8 cellular contexts compared by ENCODE assay signal in genomic region chr22:41022470-41023298, GRCh38.
DNase-seq lines count a peak whose midpoint lies in the region; ATAC-seq and TF ChIP-seq lines count a peak whose summit lies in the region.

No MANE protein-coding gene starts in this region.

- H3K9ac ChIP-seq in duodenal mucosa (ENCODE audit: low read depth in 1 of 2, low read length in 2 of 2), result peak overlapping the region; percentile 57 to 91

- CTCF ChIA-PET in activated CD8-positive, alpha-beta T cell treated with anti-CD3 and anti-CD28 coated beads for 36 hours (lab: Charles Lee), result interaction anchor here (1.1 to 1.8 kb wide), 3 partner anchors 100 to 215 kb away, joined by 3 to 7 read pairs (median 5); no protein-coding TSS in a partner anchor

- H3K36me3 ChIP-seq in duodenal mucosa (ENCODE audit: control insufficient read depth in 1 of 2, insufficient read depth in 2 of 2, low read length in 2 of 2), result no peaks in the 10 kb centered on the region
- no peaks in the 10 kb centered on the region for H3K36me3 ChIP-seq in right lobe of liver

- H3K27ac ChIP-seq in duodenal mucosa (ENCODE audit: low read depth, low read length), result peak overlapping the region; percentile 92
- H3K27ac ChIP-seq in right lobe of liver, result peak overlapping the region; percentile 80 to 91 (median 90)

- H3K4me1 ChIP-seq in duodenal mucosa (ENCODE audit: control insufficient read depth in 1 of 2, insufficient read depth in 2 of 2, low read length in 2 of 2), result peaks cover 6 to 13% of the 10 kb centered on the region in 2 donors
- peaks cover 0 to 4% (median 0%) of the 10 kb centered on the region in 4 donors for H3K4me1 ChIP-seq in right lobe of liver

- peaks cover 9% of the 10 kb centered on the region for H3K4me1 Mint-ChIP-seq in activated CD8-positive, alpha-beta T cell treated with anti-CD3 and anti-CD28 coated beads for 36 hours (ENCODE audit: low read depth)

- no peaks in the 10 kb centered on the region for H3K36me3 Mint-ChIP-seq in activated CD8-positive, alpha-beta T cell treated with anti-CD3 and anti-CD28 coated beads for 36 hours (ENCODE audit: low read depth)

- H3K4me3 Mint-ChIP-seq in activated CD8-positive, alpha-beta T cell treated with anti-CD3 and anti-CD28 coated beads for 36 hours, result peak overlapping the region; percentile 84

- H3K9me3 ChIP-seq in duodenal mucosa (ENCODE audit: control insufficient read depth in 1 of 2, low read length in 2 of 2), result no peaks in the 10 kb centered on the region
- H3K9me3 ChIP-seq in right lobe of liver, result no peaks in the 10 kb centered on the region

- 12% methylated on average over 22 of the region's 46 CpGs for WGBS in right lobe of liver (ENCODE audit: insufficient coverage, low coverage, low lambda C conversion rate, missing lambda C conversion rate)

- peak; percentile 93 for DNase-seq in NCI-H748 (lab: John Stamatoyannopoulos, UW; ENCODE audit: unreplicated experiment)
- peak; percentile 80 for DNase-seq in activated CD8-positive, alpha-beta T cell treated with anti-CD3 and anti-CD28 coated beads for 36 hours
- DNase-seq in right lobe of liver, result peak; percentile 89 to 94 (median 93)
- peak; percentile 73 for DNase-seq in stimulated activated CD4-positive, alpha-beta T cell treated with anti-CD3 and anti-CD28 coated beads, Interleukin-2, amount 100 ng/mL, for 4 hours (ENCODE audit: low read depth)

- no peaks in the 10 kb centered on the region for H3K27me3 Mint-ChIP-seq in activated CD8-positive, alpha-beta T cell treated with anti-CD3 and anti-CD28 coated beads for 36 hours

- ATAC-seq in GM18505 (IDR thresholded peaks at IDR 0.05; ENCODE audit: unreplicated experiment) (peak; percentile 54), HG03354 (IDR thresholded peaks at IDR 0.05; ENCODE audit: poor library complexity, severe bottlenecking, unreplicated experiment) (peak; percentile 61), right lobe of liver (peak; percentile 89 to 96 (median 91)), GM21717 (IDR thresholded peaks at IDR 0.05; ENCODE audit: unreplicated experiment) (no peak)
- peak; percentile 68 for ATAC-seq in activated CD8-positive, alpha-beta T cell treated with anti-CD3 and anti-CD28 coated beads for 36 hours

- no peak for TF ChIP-seq CTCF in activated CD8-positive, alpha-beta T cell treated with anti-CD3 and anti-CD28 coated beads for 36 hours (IDR thresholded peaks at IDR 0.05)
- TF ChIP-seq CTCF in right lobe of liver (IDR thresholded peaks at IDR 0.05), result peak in 1 of 4 donors; percentile 2

- no peaks in the 10 kb centered on the region for H3K9me3 Mint-ChIP-seq in activated CD8-positive, alpha-beta T cell treated with anti-CD3 and anti-CD28 coated beads for 36 hours

- TF ChIP-seq POLR2A in GM18505 (IDR thresholded peaks at IDR 0.05; ENCODE audit: borderline replicate concordance, extremely low read depth, insufficient read depth, insufficient read length) (peak; percentile 59), right lobe of liver (IDR thresholded peaks at IDR 0.05) (peak; percentile 50)

- peak overlapping the region; percentile 76 to 79 for H3K4me3 ChIP-seq in duodenal mucosa (ENCODE audit: low read depth in 1 of 2, low read length in 2 of 2)
- peak overlapping the region; percentile 61 to 74 (median 71) for H3K4me3 ChIP-seq in right lobe of liver

- H3K27me3 ChIP-seq in duodenal mucosa (ENCODE audit: control insufficient read depth in 1 of 2, insufficient read depth in 2 of 2, low read length in 2 of 2) (no peaks in the 10 kb centered on the region), right lobe of liver (no peaks in the 10 kb centered on the region)

- H3K27ac Mint-ChIP-seq in activated CD8-positive, alpha-beta T cell treated with anti-CD3 and anti-CD28 coated beads for 36 hours, result peak overlapping the region; percentile 77

- intact Hi-C loops in activated CD8-positive, alpha-beta T cell treated with anti-CD3 and anti-CD28 coated beads for 36 hours (cut with micrococcal nuclease), result loop anchor here (2.0 kb wide), 1 partner anchor 70 kb away; the partner anchor contains the start of gene EP300
- intact Hi-C loops in right lobe of liver (cut with DNase I), result no loop called here

- POLR2A ChIA-PET in activated CD8-positive, alpha-beta T cell treated with anti-CD3 and anti-CD28 coated beads for 36 hours (lab: Charles Lee), result interaction anchor here (0.9 to 2.8 kb wide), 6 partner anchors 10 to 100 kb away, joined by 3 to 14 read pairs (median 4); partner anchors contain the start of gene RBX1
